ENCODE assay signal across 17 cellular contexts in the genomic region with DNA sequence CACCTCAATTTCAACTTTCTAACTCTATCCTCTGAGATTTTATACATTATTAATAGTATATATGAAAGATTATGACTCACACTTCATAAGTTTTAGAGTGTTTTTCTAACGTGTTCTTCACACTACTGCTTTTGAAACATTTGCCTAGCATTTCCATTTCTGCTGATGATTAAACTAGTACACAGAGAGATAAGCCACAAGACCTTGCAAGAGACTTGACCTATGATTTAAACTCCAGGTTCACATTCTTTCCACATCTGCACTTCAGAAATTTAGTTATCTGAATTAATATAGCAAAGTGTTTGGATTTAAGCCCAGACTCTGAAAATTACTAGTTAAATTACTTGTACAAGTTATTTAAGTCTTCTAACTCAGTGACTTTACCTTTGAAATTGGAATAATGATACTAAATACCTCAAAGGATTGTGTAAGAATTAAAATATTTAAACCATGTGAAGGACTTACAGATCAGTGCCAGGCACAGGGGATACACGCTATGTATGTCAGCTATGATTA.
"Had no signal": no experiment of that assay in that cellular context is flagged by ENCODE, and none has a peak within 500 bp of the region (broad histone marks: within the 10 kb centered on the region; RNA-seq: fewer than 3 reads in every experiment).

No MANE protein-coding gene starts in this region.

- H3K4me1 Mint-ChIP-seq: endodermal cell; naive thymus-derived CD4-positive, alpha-beta T cell; nephron progenitor cell had no signal

- H3K4me1 ChIP-seq: right atrium auricular region had no signal

- H3K9me3 ChIP-seq: right atrium auricular region had no signal

- H3K4me3 Mint-ChIP-seq: endodermal cell; naive thymus-derived CD4-positive, alpha-beta T cell; nephron progenitor cell; type B pancreatic cell had no signal

- H3K36me3 ChIP-seq: right atrium auricular region had no signal

- H3K4me3 ChIP-seq: coronary artery, hepatocyte, right atrium auricular region had no signal

- H3K27ac ChIP-seq: coronary artery, hepatocyte, right atrium auricular region had no signal

- H3K36me3 Mint-ChIP-seq: naive thymus-derived CD4-positive, alpha-beta T cell; type B pancreatic cell had no signal

- DNase-seq: effector CD4-positive, alpha-beta T cell; endodermal cell; erythroblast; foreskin melanocyte; head of caudate nucleus; kidney glomerular epithelial cell; mammary epithelial cell; naive thymus-derived CD4-positive, alpha-beta T cell; nephron progenitor cell; posterior cingulate gyrus; small intestine; stimulated activated CD4-positive, alpha-beta T cell treated with anti-CD3 and anti-CD28 coated beads, Interleukin-12 subunit alpha, Interleukin-12 subunit beta, amount 100 ng/mL, for 4 hours; stimulated activated naive CD4-positive, alpha-beta T cell treated with Interleukin-2 at 50 U/mL for 16 hours had no signal

- H3K27me3 Mint-ChIP-seq: naive thymus-derived CD4-positive, alpha-beta T cell; type B pancreatic cell had no signal

- H3K9me3 Mint-ChIP-seq: endodermal cell, nephron progenitor cell, type B pancreatic cell had no signal

- H3K27ac Mint-ChIP-seq: endodermal cell; naive thymus-derived CD4-positive, alpha-beta T cell; nephron progenitor cell; type B pancreatic cell had no signal

- H3K27me3 ChIP-seq: hepatocyte, right atrium auricular region had no signal

- ATAC-seq: naive thymus-derived CD4-positive, alpha-beta T cell had no signal
